7 cellular contexts compared by ENCODE assay signal in genomic region chr3:155352900-155353490, GRCh38. TPM values are rescaled to one million over a fixed set of nuclear protein-coding genes. Genes with fewer than 3 reads are reported as not detected.
DNase-seq lines count a peak whose midpoint lies in the region; TF ChIP-seq lines count a peak whose summit lies in the region.

No MANE protein-coding gene starts in this region.

- H3K9me3 ChIP-seq in left ventricle myocardium inferior (replicated peaks) (no peaks in the 10 kb centered on the region), tibial artery (no peaks in the 10 kb centered on the region)

- H3K27ac ChIP-seq in left ventricle myocardium inferior (replicated peaks) (no peak overlapping the region), tibial artery (no peak overlapping the region)

- H3K36me3 ChIP-seq in left ventricle myocardium inferior (no peaks in the 10 kb centered on the region), tibial artery (no peaks in the 10 kb centered on the region)

- H3K4me1 ChIP-seq in left ventricle myocardium inferior (no peaks in the 10 kb centered on the region), tibial artery (no peaks in the 10 kb centered on the region)

- intact Hi-C loops in left ventricle myocardium inferior (cut with micrococcal nuclease): loop anchor here (2.0 kb wide), 1 partner anchor 350 kb away; no protein-coding TSS in a partner anchor
- intact Hi-C loops in tibial artery (cut with DNase I; ENCODE audit: low total_unique reads): loop anchor here (10.0 kb wide), 1 partner anchor 352 kb away; no protein-coding TSS in a partner anchor

- H3K27me3 ChIP-seq in left ventricle myocardium inferior (ENCODE audit: low read depth): no peaks in the 10 kb centered on the region
- H3K27me3 ChIP-seq in tibial artery: no peaks in the 10 kb centered on the region

- peak; percentile 30 for TF ChIP-seq CTCF in GM12865 (IDR thresholded peaks at IDR 0.05; ENCODE audit: insufficient read depth, low read depth, low read length, missing control alignments)
- TF ChIP-seq CTCF in left ventricle myocardium inferior (IDR thresholded peaks at IDR 0.05; ENCODE audit: borderline replicate concordance): peak; percentile 67
- peak; percentile 39 to 69 for TF ChIP-seq CTCF in tibial artery (IDR thresholded peaks at IDR 0.05)

- DNase-seq in GM12865 (ENCODE audit: low read depth) (peak; percentile 43), NAMALWA (ENCODE audit: low spot score) (peak; percentile 82), SW480 (ENCODE audit: low spot score) (peak; percentile 62), left ventricle myocardium inferior (no peak), tibial artery (no peak)
- DNase-seq in activated CD8-positive, alpha-beta memory T cell treated with anti-CD3 and anti-CD28 coated beads, Interleukin-2, amount 50 U/mL, for 48 hours: no peak
- DNase-seq in activated effector memory CD4-positive, alpha-beta T cell treated with anti-CD3 and anti-CD28 coated beads, Interleukin-2, amount 50 U/mL, for 16 hours: no peak

- H3K4me3 ChIP-seq in GM12865 (ENCODE audit: low read depth, low read length) (no peak overlapping the region), left ventricle myocardium inferior (no peak overlapping the region), tibial artery (no peak overlapping the region)

RNA-seq across cellular contexts. Expression of gene STRIT1, which starts 59.5 kb away (rescaled TPM):
- 11.7 TPM for total RNA-seq in left ventricle myocardium inferior

Comparison
In these comparisons a context has a peak if more than half of its experiments do, and no peak if none do; other contexts are left out.
1. DNase-seq: peak in GM12865 (single experiment), NAMALWA (single experiment) and SW480 (single experiment); none in left ventricle myocardium inferior (single experiment), tibial artery (0 of 2), activated CD8-positive, alpha-beta memory T cell treated with anti-CD3 and anti-CD28 coated beads, Interleukin-2, amount 50 U/mL, for 48 hours (single experiment) and activated effector memory CD4-positive, alpha-beta T cell treated with anti-CD3 and anti-CD28 coated beads, Interleukin-2, amount 50 U/mL, for 16 hours (single experiment).
2. Peak in every context shown above with its lines, with median percentiles within 50 percentile points of each other: CTCF ChIP-seq.